ENCODE assay signal across 15 cellular contexts in the genomic region with DNA sequence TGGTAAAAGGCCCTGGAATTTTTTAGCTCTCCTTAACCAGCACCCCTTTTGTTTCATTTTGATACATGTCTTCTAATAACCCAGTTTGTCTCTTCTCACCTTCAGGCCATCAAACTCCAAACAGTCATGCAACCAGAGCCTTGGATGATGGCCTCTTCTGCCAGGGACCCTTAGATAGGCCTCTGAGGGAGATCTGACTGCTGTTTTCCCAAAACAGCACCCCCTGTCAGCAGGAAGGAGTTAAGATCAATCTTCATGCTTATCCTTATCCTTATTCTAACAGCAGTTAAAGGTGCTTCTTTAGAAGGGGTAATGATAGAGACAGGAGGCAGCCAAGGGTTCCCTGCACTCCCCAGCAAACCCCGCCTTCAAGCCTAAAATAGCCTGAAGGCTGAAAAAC. TPM values are rescaled to one million over a fixed set of nuclear protein-coding genes. Genes with fewer than 3 reads are reported as not detected.
DNase-seq lines count a peak whose midpoint lies in the region; ATAC-seq and TF ChIP-seq lines count a peak whose summit lies in the region.
"Had no signal": no experiment of that assay in that cellular context is flagged by ENCODE, and none has a peak within 500 bp of the region (broad histone marks: within the 10 kb centered on the region; RNA-seq: fewer than 3 reads in every experiment).

No MANE protein-coding gene starts in this region.

- TF ChIP-seq CTCF in GM23338 (conservative IDR thresholded peaks at IDR 0.05; ENCODE audit: low read depth in 2 of 2) (peak; percentile 26 to 30), Loucy (conservative IDR thresholded peaks at IDR 0.05; ENCODE audit: low read length) (0 out of 2 replicates have a peak, but pooled peaks have one; percentile 11), endodermal cell (conservative IDR thresholded peaks at IDR 0.05) (peak; percentile 51), sigmoid colon (IDR thresholded peaks at IDR 0.05) (no peak)

- no peak for TF ChIP-seq EP300 in sigmoid colon (IDR thresholded peaks at IDR 0.05)

- no peak for TF ChIP-seq POLR2A in sigmoid colon (IDR thresholded peaks at IDR 0.05)

- H3K4me2 ChIP-seq in BLaER1 (0 out of 2 replicates have a peak overlapping the region, but pooled peaks have one; percentile 11), GM23338 (no peak overlapping the region), Loucy (ENCODE audit: low read depth, low read length, poor library complexity, severe bottlenecking) (no peak overlapping the region)

- H3K27me3 ChIP-seq in BLaER1 = no peaks in the 10 kb centered on the region
- H3K27me3 ChIP-seq in GM23338 (ENCODE audit: insufficient read depth) = no peaks in the 10 kb centered on the region
- H3K27me3 ChIP-seq in Loucy (ENCODE audit: insufficient read depth, low read length, poor library complexity, severe bottlenecking) = no peaks in the 10 kb centered on the region
- H3K27me3 ChIP-seq in endodermal cell (ENCODE audit: control insufficient read depth, insufficient read depth, low read length, poor library complexity, severe bottlenecking) = no peaks in the 10 kb centered on the region
- H3K27me3 ChIP-seq in sigmoid colon = no peaks in the 10 kb centered on the region

- no peaks in the 10 kb centered on the region for H3K9me2 ChIP-seq in GM23338 (ENCODE audit: insufficient read depth)
- no peaks in the 10 kb centered on the region for H3K9me2 ChIP-seq in Loucy (replicated peaks; ENCODE audit: low read depth, low read length)

- no peaks in the 10 kb centered on the region for H4K20me1 ChIP-seq in BLaER1
- H4K20me1 ChIP-seq in GM23338 (replicated peaks; ENCODE audit: insufficient read depth) = no peaks in the 10 kb centered on the region
- H4K20me1 ChIP-seq in Loucy (ENCODE audit: insufficient read depth, low read length, poor library complexity, severe bottlenecking) = no peaks in the 10 kb centered on the region

- H3K36me3 ChIP-seq in BLaER1 = no peaks in the 10 kb centered on the region
- 0 out of 2 replicates have a peak, but pooled peaks cover 5% of the 10 kb centered on the region for H3K36me3 ChIP-seq in GM23338 (ENCODE audit: insufficient read depth)
- no peaks in the 10 kb centered on the region for H3K36me3 ChIP-seq in Loucy (ENCODE audit: insufficient read depth, low read length)
- H3K36me3 ChIP-seq in endodermal cell (ENCODE audit: control insufficient read depth, insufficient read depth, low read length) = no peaks in the 10 kb centered on the region
- H3K36me3 ChIP-seq in sigmoid colon = no peaks in the 10 kb centered on the region

- H3K4me3 Mint-ChIP-seq in GM23338 = no peak overlapping the region
- no peak overlapping the region for H3K4me3 Mint-ChIP-seq in endodermal cell
- H3K4me3 Mint-ChIP-seq: CD4-positive, alpha-beta memory T cell had no signal

- no peak overlapping the region for H3K4me3 ChIP-seq in BLaER1
- H3K4me3 ChIP-seq in GM23338 = no peak overlapping the region
- no peak overlapping the region for H3K4me3 ChIP-seq in Loucy (ENCODE audit: low read length, poor library complexity, severe bottlenecking)
- peak overlapping the region; percentile 67 for H3K4me3 ChIP-seq in endodermal cell (ENCODE audit: low read length)
- H3K4me3 ChIP-seq in sigmoid colon = no peak overlapping the region
- H3K4me3 ChIP-seq: K562 had no signal

- no peak overlapping the region for H3K27ac Mint-ChIP-seq in GM23338
- no peak overlapping the region for H3K27ac Mint-ChIP-seq in endodermal cell
- H3K27ac Mint-ChIP-seq: CD4-positive, alpha-beta memory T cell had no signal

- intact Hi-C loops in sigmoid colon (cut with DNase I) = loop anchor here (10.0 kb wide), 1 partner anchor 127 kb away; no protein-coding TSS in a partner anchor

- H3K79me2 ChIP-seq in GM23338 (replicated peaks; ENCODE audit: insufficient read depth) = no peaks in the 10 kb centered on the region
- no peaks in the 10 kb centered on the region for H3K79me2 ChIP-seq in Loucy (ENCODE audit: insufficient read depth, low read length)

- H3F3A ChIP-seq in GM23338 (replicated peaks; ENCODE audit: low read depth) = no peaks in the 10 kb centered on the region
- H3F3A ChIP-seq in Loucy (ENCODE audit: low read depth) = no peaks in the 10 kb centered on the region

- H3K27me3 Mint-ChIP-seq in GM23338 (ENCODE audit: insufficient read depth, low read depth, poor library complexity) (peaks cover 6% of the 10 kb centered on the region), endodermal cell (ENCODE audit: insufficient read depth) (peaks cover 2% of the 10 kb centered on the region)

- peaks cover 24% of the 10 kb centered on the region for H3K9me3 ChIP-seq in BLaER1
- H3K9me3 ChIP-seq in Loucy (ENCODE audit: insufficient read depth, low read depth, low read length) = peaks cover 13% of the 10 kb centered on the region
- H3K9me3 ChIP-seq in endodermal cell (ENCODE audit: control insufficient read depth, low read length) = peaks cover 58% of the 10 kb centered on the region
- H3K9me3 ChIP-seq in sigmoid colon = peaks cover 0 to 5% (median 2%) of the 10 kb centered on the region in 4 donors

- DNase-seq in GM23338 (ENCODE audit: low spot score) = peak; percentile 6
- DNase-seq in endodermal cell = no peak
- DNase-seq in GF-D8 (lab: John Stamatoyannopoulos, UW) = no peak
- DNase-seq in NCI-H2029 (lab: John Stamatoyannopoulos, UW) = no peak
- DNase-seq in sigmoid colon = no peak
- DNase-seq: ACHN; C1 segment of cervical spinal cord; CD4-positive, alpha-beta memory T cell; DMS79; HCEC 1CT had no signal

- WGBS in endodermal cell (ENCODE audit: insufficient coverage in 1 of 2, insufficient read length in 1 of 2), 2 experiments = 100% methylated on average over 1 of the region's 1 CpG
- WGBS in sigmoid colon, 2 donors = 95 to 98% methylated on average over 1 of the region's 1 CpG

- H2AFZ ChIP-seq in GM23338 (no peak overlapping the region), Loucy (ENCODE audit: low read length) (no peak overlapping the region)

- ATAC-seq in GM23338 (no peak), HG03571 (IDR thresholded peaks at IDR 0.05; ENCODE audit: unreplicated experiment) (no peak)
- ATAC-seq: K562 had no signal

- no peak overlapping the region for H3K9ac ChIP-seq in BLaER1
- H3K9ac ChIP-seq in Loucy (ENCODE audit: low read depth, low read length, poor library complexity, severe bottlenecking) = no peak overlapping the region
- no peak overlapping the region for H3K9ac ChIP-seq in endodermal cell (ENCODE audit: extremely low read depth, low read length, poor library complexity, severe bottlenecking)

- H3K36me3 Mint-ChIP-seq in GM23338 (ENCODE audit: low read depth) (peaks cover 13% of the 10 kb centered on the region), endodermal cell (ENCODE audit: low read depth) (no peaks in the 10 kb centered on the region)
- H3K36me3 Mint-ChIP-seq: CD4-positive, alpha-beta memory T cell had no signal

- no peaks in the 10 kb centered on the region; the same call in 2 of the 3 replicates for H3K4me1 Mint-ChIP-seq in GM23338
- peaks cover 23% of the 10 kb centered on the region for H3K4me1 Mint-ChIP-seq in endodermal cell
- H3K4me1 Mint-ChIP-seq: CD4-positive, alpha-beta memory T cell had no signal

- H3K9me3 Mint-ChIP-seq in GM23338 (peaks cover 46% of the 10 kb centered on the region), endodermal cell (peaks cover 55% of the 10 kb centered on the region)

- H3K27ac ChIP-seq in BLaER1 (no peak overlapping the region), GM23338 (ENCODE audit: low read depth) (no peak overlapping the region), endodermal cell (ENCODE audit: low read depth, low read length) (no peak overlapping the region), sigmoid colon (no peak overlapping the region)
- H3K27ac ChIP-seq: HL-60 had no signal

- H3K4me1 ChIP-seq in BLaER1 = peaks cover 40% of the 10 kb centered on the region
- no peaks in the 10 kb centered on the region for H3K4me1 ChIP-seq in GM23338 (ENCODE audit: insufficient read depth)
- peaks cover 30% of the 10 kb centered on the region for H3K4me1 ChIP-seq in Loucy (ENCODE audit: insufficient read depth, low read length, poor library complexity, severe bottlenecking)
- peaks cover 9% of the 10 kb centered on the region for H3K4me1 ChIP-seq in endodermal cell (ENCODE audit: control insufficient read depth, insufficient read depth, low read length)
- H3K4me1 ChIP-seq in sigmoid colon = peaks cover 0 to 5% (median 4%) of the 10 kb centered on the region in 4 donors

TF ChIP-seq in GM23338, 12 proteins besides CTCF, POLR2A, EP300 and RAD21:
- TF ChIP-seq, protein P1, sequence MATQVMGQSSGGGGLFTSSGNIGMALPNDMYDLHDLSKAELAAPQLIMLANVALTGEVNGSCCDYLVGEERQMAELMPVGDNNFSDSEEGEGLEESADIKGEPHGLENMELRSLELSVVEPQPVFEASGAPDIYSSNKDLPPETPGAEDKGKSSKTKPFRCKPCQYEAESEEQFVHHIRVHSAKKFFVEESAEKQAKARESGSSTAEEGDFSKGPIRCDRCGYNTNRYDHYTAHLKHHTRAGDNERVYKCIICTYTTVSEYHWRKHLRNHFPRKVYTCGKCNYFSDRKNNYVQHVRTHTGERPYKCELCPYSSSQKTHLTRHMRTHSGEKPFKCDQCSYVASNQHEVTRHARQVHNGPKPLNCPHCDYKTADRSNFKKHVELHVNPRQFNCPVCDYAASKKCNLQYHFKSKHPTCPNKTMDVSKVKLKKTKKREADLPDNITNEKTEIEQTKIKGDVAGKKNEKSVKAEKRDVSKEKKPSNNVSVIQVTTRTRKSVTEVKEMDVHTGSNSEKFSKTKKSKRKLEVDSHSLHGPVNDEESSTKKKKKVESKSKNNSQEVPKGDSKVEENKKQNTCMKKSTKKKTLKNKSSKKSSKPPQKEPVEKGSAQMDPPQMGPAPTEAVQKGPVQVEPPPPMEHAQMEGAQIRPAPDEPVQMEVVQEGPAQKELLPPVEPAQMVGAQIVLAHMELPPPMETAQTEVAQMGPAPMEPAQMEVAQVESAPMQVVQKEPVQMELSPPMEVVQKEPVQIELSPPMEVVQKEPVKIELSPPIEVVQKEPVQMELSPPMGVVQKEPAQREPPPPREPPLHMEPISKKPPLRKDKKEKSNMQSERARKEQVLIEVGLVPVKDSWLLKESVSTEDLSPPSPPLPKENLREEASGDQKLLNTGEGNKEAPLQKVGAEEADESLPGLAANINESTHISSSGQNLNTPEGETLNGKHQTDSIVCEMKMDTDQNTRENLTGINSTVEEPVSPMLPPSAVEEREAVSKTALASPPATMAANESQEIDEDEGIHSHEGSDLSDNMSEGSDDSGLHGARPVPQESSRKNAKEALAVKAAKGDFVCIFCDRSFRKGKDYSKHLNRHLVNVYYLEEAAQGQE (IDR thresholded peaks at IDR 0.05; ENCODE audit: unreplicated experiment) = no peak
TF ChIP-seq in GM23338: peak in this region for 0.

RNA-seq across cellular contexts. Expression of a gene that starts 49.5 kb away (rescaled TPM):
- total RNA-seq in GM23338 (2014; rRNA removed; shearing (Covaris generic)) = 11.7 and 14.4 TPM in 2 replicates
- polyA plus RNA-seq in GM23338 (2016; fragmentation: Nextera tagmentation; extraction: Ambion mirVana) (3.3 and 4.4 TPM in 2 replicates), sigmoid colon (1 to 10 TPM; 1.2 to 5.0 (median 2.5) TPM)
- total RNA-seq in endodermal cell (10 to 100 TPM; 47.2 to 66.4 TPM), sigmoid colon (10 to 100 TPM in 1 of 4 donors, 1 to 10 TPM in 3; 7.1 to 14.7 (median 8.1) TPM)
- polyA plus RNA-seq in endodermal cell (2013, experiment 1 of 2) = 14.6 TPM
- polyA plus RNA-seq in endodermal cell (2013, experiment 2 of 2) = 16.4 TPM

Comparison
In these comparisons a context has a peak if more than half of its experiments do, and no peak if none do; other contexts are left out.
1. CTCF ChIP-seq: peak in GM23338 (2 of 2), Loucy (single experiment) and endodermal cell (single experiment); none in sigmoid colon (0 of 4).